18 cellular contexts compared by ENCODE assay signal in the genomic region with DNA sequence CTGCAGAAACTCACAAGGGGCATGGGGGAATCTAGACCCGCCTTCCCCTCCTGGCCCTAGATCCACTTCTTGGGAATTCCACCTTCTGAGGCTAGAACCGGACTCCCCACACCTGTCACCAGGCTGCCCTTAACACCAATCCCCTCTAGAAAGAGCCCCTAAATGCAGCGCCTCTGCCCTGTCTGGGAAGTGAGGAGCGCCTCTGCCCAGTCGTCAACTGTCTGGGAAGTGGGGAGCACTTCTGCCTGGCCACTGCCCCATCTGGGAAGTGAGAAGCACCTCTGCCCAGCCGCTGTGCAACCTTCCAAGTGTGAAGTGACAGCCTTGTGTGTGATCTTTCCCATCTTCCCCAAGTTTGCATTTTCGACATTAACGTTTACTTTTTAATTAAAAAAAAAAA. TPM values are rescaled to one million over a fixed set of nuclear protein-coding genes. Genes with fewer than 3 reads are reported as not detected.
DNase-seq lines count a peak whose midpoint lies in the region; ATAC-seq and TF ChIP-seq lines count a peak whose summit lies in the region.
"Had no signal": no experiment of that assay in that cellular context is flagged by ENCODE, and none has a peak within 500 bp of the region (broad histone marks: within the 10 kb centered on the region; RNA-seq: fewer than 3 reads in every experiment).

No MANE protein-coding gene starts in this region.

- no peaks in the 10 kb centered on the region for H3K9me3 ChIP-seq in heart right ventricle
- H3K9me3 ChIP-seq in T-helper 17 cell (ENCODE audit: control insufficient read depth, low read length, poor library complexity, severe bottlenecking), result no peaks in the 10 kb centered on the region
- no peaks in the 10 kb centered on the region for H3K9me3 ChIP-seq in lower lobe of right lung
- H3K9me3 ChIP-seq: BLaER1 had no signal

- peaks cover 5% of the 10 kb centered on the region for H3K4me1 Mint-ChIP-seq in T-helper 17 cell
- H3K4me1 Mint-ChIP-seq in type B pancreatic cell (ENCODE audit: unreplicated experiment), result no peaks in the 10 kb centered on the region
- H3K4me1 Mint-ChIP-seq: CD14-positive monocyte had no signal

- H3K4me3 ChIP-seq in heart right ventricle (no peak overlapping the region), lower lobe of right lung (no peak overlapping the region)
- H3K4me3 ChIP-seq: BLaER1 had no signal

- no peak for TF ChIP-seq CTCF in heart right ventricle (IDR thresholded peaks at IDR 0.05)
- TF ChIP-seq CTCF in lower lobe of right lung (IDR thresholded peaks at IDR 0.05), result no peak
- no peak for TF ChIP-seq CTCF in type B pancreatic cell (conservative IDR thresholded peaks at IDR 0.05)

- H3K36me3 ChIP-seq in heart right ventricle (peaks cover 5 to 100% (median 61%) of the 10 kb centered on the region in 9 donors), lower lobe of right lung (peaks cover 100% of the 10 kb centered on the region)

- intact Hi-C loops in cardiac septum (cut with DNase I) (no loop called here), heart right ventricle (cut with DNase I) (no loop called here), lower lobe of right lung (cut with DNase I) (no loop called here)

- H3K36me3 Mint-ChIP-seq in T-helper 17 cell (ENCODE audit: low read depth), result peaks cover 12% of the 10 kb centered on the region
- H3K36me3 Mint-ChIP-seq in type B pancreatic cell, result peaks cover 22% of the 10 kb centered on the region

- H3K4me1 ChIP-seq in heart right ventricle (no peaks in the 10 kb centered on the region), lower lobe of right lung (no peaks in the 10 kb centered on the region)
- H3K4me1 ChIP-seq: BLaER1 had no signal

- H3K27ac Mint-ChIP-seq in T-helper 17 cell, result peak overlapping the region; percentile 29
- H3K27ac Mint-ChIP-seq in type B pancreatic cell, result peak overlapping the region; percentile 16
- H3K27ac Mint-ChIP-seq: CD4-positive, alpha-beta memory T cell; HFFc6 had no signal

- H3K9me3 Mint-ChIP-seq in type B pancreatic cell, result no peaks in the 10 kb centered on the region
- H3K9me3 Mint-ChIP-seq: CD14-positive monocyte; CD4-positive, alpha-beta memory T cell; HFFc6 had no signal

- ATAC-seq in heart right ventricle (no peak), T-helper 17 cell (no peak), lower lobe of right lung (no peak), GM18517 (IDR thresholded peaks at IDR 0.05; ENCODE audit: unreplicated experiment) (no peak), GM18873 (IDR thresholded peaks at IDR 0.05; ENCODE audit: low FRiP score, unreplicated experiment) (no peak)
- ATAC-seq: HCT116 had no signal

- H3K4me3 Mint-ChIP-seq in T-helper 17 cell (no peak overlapping the region), type B pancreatic cell (no peak overlapping the region)
- H3K4me3 Mint-ChIP-seq: CD14-positive monocyte; CD4-positive, alpha-beta memory T cell; HFFc6 had no signal

- 96 to 99% methylated on average over 8 of the region's 8 CpGs for WGBS in heart right ventricle, 2 donors

- peak; percentile 70 for DNase-seq in cardiac septum (ENCODE audit: low spot score)
- DNase-seq in heart right ventricle, result no peak
- DNase-seq in T-helper 17 cell, result no peak
- peak; percentile 22 for DNase-seq in lower lobe of right lung
- no peak for DNase-seq in type B pancreatic cell (ENCODE audit: extremely low spot score, unreplicated experiment)
- DNase-seq: 8988T; CD4-positive, alpha-beta memory T cell; DMS153; DMS79; GDM1; GOT3; H7; HFFc6 had no signal

- H3K27me3 Mint-ChIP-seq in T-helper 17 cell (no peaks in the 10 kb centered on the region), type B pancreatic cell (no peaks in the 10 kb centered on the region)
- H3K27me3 Mint-ChIP-seq: CD4-positive, alpha-beta memory T cell had no signal

- H3K27me3 ChIP-seq in heart right ventricle (no peaks in the 10 kb centered on the region), lower lobe of right lung (ENCODE audit: low read depth) (no peaks in the 10 kb centered on the region)
- H3K27me3 ChIP-seq: BLaER1 had no signal

- H3K27ac ChIP-seq in heart right ventricle, result no peak overlapping the region
- no peak overlapping the region for H3K27ac ChIP-seq in lower lobe of right lung
- H3K27ac ChIP-seq: BLaER1 had no signal

RNA-seq across cellular contexts. Expression of gene RCC1L, which starts 8.8 kb away (rescaled TPM):
- total RNA-seq in cardiac septum, result 46.6 TPM
- 10 to 100 TPM; 43.2 to 61.6 (median 51.7) TPM for total RNA-seq in heart right ventricle
- 10 to 100 TPM; 36.3 to 38.1 TPM for polyA plus RNA-seq in heart right ventricle
- total RNA-seq in T-helper 17 cell, result 10 to 100 TPM; 21.1 to 23.7 TPM
- total RNA-seq in lower lobe of right lung, result 33.9 TPM
- 40.4 and 48.7 TPM in 2 replicates for total RNA-seq in type B pancreatic cell (ENCODE audit: low replicate concordance)

RNA-seq across cellular contexts. Expression of gene GTF2IRD2B, which starts 27.6 kb away (rescaled TPM):
- total RNA-seq in cardiac septum (26.5 TPM), heart right ventricle (10 to 100 TPM; 26.8 to 44.6 (median 33.7) TPM), T-helper 17 cell (10 to 100 TPM; 36.7 to 40.8 TPM), lower lobe of right lung (51.8 TPM), type B pancreatic cell (ENCODE audit: low replicate concordance) (43.3 and 45.9 TPM in 2 replicates)
- polyA plus RNA-seq in heart right ventricle, result 10 to 100 TPM; 13.4 to 29.5 TPM

Comparison
In these comparisons a context has a peak if more than half of its experiments do, and no peak if none do; other contexts are left out.
1. DNase-seq: peak in cardiac septum (single experiment) and lower lobe of right lung (single experiment); none in heart right ventricle (0 of 2), T-helper 17 cell (0 of 3) and type B pancreatic cell (single experiment).